Comparison of ENCODE assay signal across 7 cellular contexts in the genomic region with DNA sequence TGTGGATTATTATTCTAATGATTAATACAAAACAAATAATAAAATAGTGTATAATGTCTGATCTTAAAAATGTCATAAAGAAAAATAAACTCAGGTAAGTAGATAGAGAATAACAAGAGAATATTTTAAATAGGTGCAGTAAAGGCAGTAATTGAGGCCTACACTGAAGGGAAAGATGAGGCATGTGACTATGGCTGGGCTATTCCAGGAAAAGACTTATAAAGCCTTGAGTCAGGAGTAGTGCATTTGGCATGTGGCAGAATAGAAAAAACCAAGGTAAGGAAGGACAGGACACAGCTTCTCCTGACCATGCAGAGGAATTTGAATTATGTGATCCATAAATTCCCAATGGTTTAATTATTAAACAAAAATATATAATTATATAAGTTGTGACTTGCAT.
DNase-seq lines count a peak whose midpoint lies in the region; ATAC-seq, FAIRE-seq and TF ChIP-seq lines count a peak whose summit lies in the region.
"Not testable (repeated sequence)": the region's sequence is repeated elsewhere in the genome, so short reads cannot be mapped to it uniquely, and the experiment has no call there.

No MANE protein-coding gene starts in this region.

- not testable (repeated sequence) for H3K4me1 Mint-ChIP-seq in astrocyte (ENCODE audit: low read depth, unreplicated experiment)

- not testable (repeated sequence) for H3K27me3 Mint-ChIP-seq in astrocyte (ENCODE audit: low read depth, unreplicated experiment)

- FAIRE-seq in H54 (lab: Jason Lieb, UNC) (peak; percentile 60), islet of Langerhans (lab: Jason Lieb, UNC) (peak; percentile 5)
- FAIRE-seq in astrocyte (lab: Jason Lieb, UNC): not testable (repeated sequence)

- H3K4me3 Mint-ChIP-seq in astrocyte (ENCODE audit: unreplicated experiment): not testable (repeated sequence)

- not testable (repeated sequence) for H3K27ac ChIP-seq in PC-3 (ENCODE audit: low read length); astrocyte (ENCODE audit: low read depth, low read length)

- not testable (repeated sequence) for H3K4me3 ChIP-seq in PC-3 (ENCODE audit: low read length); astrocyte (ENCODE audit: insufficient read depth, low read depth, low read length)

- POLR2A ChIA-PET in PC-3 (lab: Charles Lee; ENCODE audit: unreplicated experiment): not testable (repeated sequence)

- not testable (repeated sequence) for TF ChIP-seq POLR2A in H54 (IDR thresholded peaks at IDR 0.05; ENCODE audit: low read depth, low read length)

- not testable (repeated sequence) for H3K9me3 Mint-ChIP-seq in astrocyte (ENCODE audit: unreplicated experiment)

- BruUV-seq in PC-3 (replicated peaks; lab: Mats Ljungman, UMichigan): not testable (repeated sequence)

- H3K9me2 ChIP-seq in PC-3 (replicated peaks; ENCODE audit: low read length): not testable (repeated sequence)

- not testable (repeated sequence) for H3K4me2 ChIP-seq in PC-3 (ENCODE audit: low read length); astrocyte (ENCODE audit: low read length)

- H3K27me3 ChIP-seq in PC-3 (ENCODE audit: low read length); astrocyte (ENCODE audit: insufficient read depth, low read length): not testable (repeated sequence)

- not testable (repeated sequence) for H3K36me3 ChIP-seq in PC-3 (ENCODE audit: low read depth, low read length); astrocyte (ENCODE audit: insufficient read depth, low read length)

- H3K9ac ChIP-seq in PC-3 (ENCODE audit: low read length); astrocyte (ENCODE audit: low read length): not testable (repeated sequence)

- H3K9me3 ChIP-seq in PC-3 (ENCODE audit: low read length); astrocyte (ENCODE audit: insufficient read depth, low read depth, low read length): not testable (repeated sequence)

- not testable (repeated sequence) for H2AFZ ChIP-seq in PC-3 (ENCODE audit: low read length); astrocyte (ENCODE audit: low read depth, low read length)

- not testable (repeated sequence) for H4K20me1 ChIP-seq in PC-3 (ENCODE audit: low read length); astrocyte (ENCODE audit: insufficient read depth, low read length)

- ATAC-seq in PC-3: peak; percentile 95

- not testable (repeated sequence) for TF ChIP-seq CTCF in PC-3 (conservative IDR thresholded peaks at IDR 0.05; ENCODE audit: low read depth, low read length); astrocyte (IDR thresholded peaks at IDR 0.05; ENCODE audit: insufficient read depth, low read depth, low read length)

- H3K79me2 ChIP-seq in PC-3 (ENCODE audit: low read length); astrocyte (ENCODE audit: insufficient read depth, low read length): not testable (repeated sequence)

- intact Hi-C loops in PC-3 (cut with micrococcal nuclease): not testable (repeated sequence)

- H3K36me3 Mint-ChIP-seq in astrocyte (ENCODE audit: low read depth, unreplicated experiment): not testable (repeated sequence)

- H3K27ac Mint-ChIP-seq in astrocyte (ENCODE audit: unreplicated experiment): peak overlapping the region; percentile 47

- peak; percentile 0 for DNase-seq in EH (ENCODE audit: low read depth)
- not testable (repeated sequence) for DNase-seq in H54 (ENCODE audit: insufficient read length, low spot score); astrocyte (ENCODE audit: low read depth)
- DNase-seq in PC-3: peak; percentile 24
- peak; percentile 9 for DNase-seq in myocyte (ENCODE audit: low read depth)
- peak; percentile 22 for DNase-seq in renal cortical epithelial cell (ENCODE audit: low read depth)

- H3F3A ChIP-seq in PC-3 (ENCODE audit: low read length, unreplicated experiment): not testable (repeated sequence)

- CTCF ChIA-PET in PC-3 (lab: Charles Lee): not testable (repeated sequence)

- H3K4me1 ChIP-seq in PC-3 (ENCODE audit: insufficient read depth, low read length); astrocyte (ENCODE audit: insufficient read depth, low read length): not testable (repeated sequence)
